ENCODE assay signal across 19 cellular contexts in the genomic region with DNA sequence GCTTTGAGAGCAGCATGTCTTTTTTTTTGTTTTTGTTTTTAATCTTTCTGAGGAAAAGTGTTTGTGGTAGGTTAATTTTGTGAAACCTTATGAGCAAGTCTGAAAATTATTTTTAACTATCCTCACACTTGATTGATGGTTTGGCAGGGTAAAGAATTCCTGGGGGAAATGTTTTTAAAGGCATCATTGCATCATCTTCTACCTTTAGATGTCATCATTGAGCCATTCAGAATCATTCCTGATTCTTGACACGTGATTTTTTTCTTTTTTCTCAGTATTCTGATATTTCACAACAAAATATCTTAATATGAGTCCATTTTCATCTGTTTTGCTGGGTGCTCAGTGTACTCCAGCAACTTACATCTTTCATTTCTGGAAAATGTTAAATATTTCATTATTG. TPM values are rescaled to one million over a fixed set of nuclear protein-coding genes. Genes with fewer than 3 reads are reported as not detected.
A peak's percentile ranks its signal among the peaks of the same experiment; 100 is the strongest.
DNase-seq lines count a peak whose midpoint lies in the region; ATAC-seq and TF ChIP-seq lines count a peak whose summit lies in the region.
"Had no signal": no experiment of that assay in that cellular context is flagged by ENCODE, and none has a peak within 500 bp of the region (broad histone marks: within the 10 kb centered on the region; RNA-seq: fewer than 3 reads in every experiment).

No MANE protein-coding gene starts in this region.

- no peaks in the 10 kb centered on the region for H3K27me3 ChIP-seq in lower lobe of right lung (ENCODE audit: low read depth)
- H3K27me3 ChIP-seq: MG63 had no signal

- intact Hi-C loops in lower lobe of right lung (cut with DNase I): no loop called here

- H3K4me3 ChIP-seq in cardiac fibroblast (replicated peaks in 1 of 2; ENCODE audit: low read depth in 2 of 2, low read length in 2 of 2): no peak overlapping the region
- no peak overlapping the region for H3K4me3 ChIP-seq in lower lobe of right lung
- H3K4me3 ChIP-seq: MG63 had no signal

- no peak overlapping the region for H3K4me3 Mint-ChIP-seq in activated CD4-positive, alpha-beta T cell treated with anti-CD3 and anti-CD28 coated beads, Interleukin-2, amount 10 ng/mL, durations not matched to agents 7 days and 5 days

- POLR2A ChIA-PET in activated CD4-positive, alpha-beta T cell treated with anti-CD3 and anti-CD28 coated beads, Interleukin-2, amount 10 ng/mL, durations not matched to agents 7 days and 5 days (lab: Charles Lee): no interaction called here

- H3K27ac ChIP-seq in lower lobe of right lung: no peak overlapping the region
- H3K27ac ChIP-seq: 22Rv1, KMS-11 had no signal

- H3K9me3 Mint-ChIP-seq in activated CD4-positive, alpha-beta T cell treated with anti-CD3 and anti-CD28 coated beads, Interleukin-2, amount 10 ng/mL, durations not matched to agents 7 days and 5 days: peaks cover 18% of the 10 kb centered on the region

- no peaks in the 10 kb centered on the region for H3K9me3 ChIP-seq in lower lobe of right lung

- H3K36me3 Mint-ChIP-seq in activated CD4-positive, alpha-beta T cell treated with anti-CD3 and anti-CD28 coated beads, Interleukin-2, amount 10 ng/mL, durations not matched to agents 7 days and 5 days (ENCODE audit: low read depth): peaks cover 19% of the 10 kb centered on the region

- H3K27me3 Mint-ChIP-seq in activated CD4-positive, alpha-beta T cell treated with anti-CD3 and anti-CD28 coated beads, Interleukin-2, amount 10 ng/mL, durations not matched to agents 7 days and 5 days: no peaks in the 10 kb centered on the region
- H3K27me3 Mint-ChIP-seq: CD4-positive, CD25-positive, alpha-beta regulatory T cell had no signal

- H3K4me1 Mint-ChIP-seq in activated CD4-positive, alpha-beta T cell treated with anti-CD3 and anti-CD28 coated beads, Interleukin-2, amount 10 ng/mL, durations not matched to agents 7 days and 5 days: peaks cover 2% of the 10 kb centered on the region

- no peaks in the 10 kb centered on the region for H3K36me3 ChIP-seq in lower lobe of right lung
- H3K36me3 ChIP-seq: MG63 had no signal

- CTCF ChIA-PET in activated CD4-positive, alpha-beta T cell treated with anti-CD3 and anti-CD28 coated beads, Interleukin-2, amount 10 ng/mL, durations not matched to agents 7 days and 5 days (lab: Charles Lee): no interaction called here

- no peaks in the 10 kb centered on the region for H3K4me1 ChIP-seq in lower lobe of right lung

- no peak for DNase-seq in activated CD4-positive, alpha-beta T cell treated with anti-CD3 and anti-CD28 coated beads, Interleukin-2, amount 10 ng/mL, durations not matched to agents 7 days and 5 days
- DNase-seq in activated CD4-positive, alpha-beta T cell treated with anti-CD3 and anti-CD28 coated beads, Interleukin-2, amount 50 U/mL, for 1 hour: no peak
- peak; percentile 10 to 23 for DNase-seq in cardiac fibroblast (ENCODE audit: low read depth in 2 of 2)
- DNase-seq in iris pigment epithelial cell (ENCODE audit: low read depth): peak; percentile 17
- no peak for DNase-seq in lower lobe of right lung
- DNase-seq: CD4-positive, CD25-positive, alpha-beta regulatory T cell; COR-L47; DMS 273 treated with DMSO at 0.1 percent for 48 hours; GDM1; GOT3; MG63; NCI-H1092; NCI-H2081 had no signal

- ATAC-seq in HG03097 (IDR thresholded peaks at IDR 0.05; ENCODE audit: low FRiP score, unreplicated experiment) (no peak), lower lobe of right lung (no peak), GM21390 (IDR thresholded peaks at IDR 0.05; ENCODE audit: unreplicated experiment) (no peak)
- ATAC-seq: Right ventricle myocardium inferior had no signal

- no peak for TF ChIP-seq CTCF in cardiac fibroblast (IDR thresholded peaks at IDR 0.05; ENCODE audit: low read depth, low read length)
- TF ChIP-seq CTCF in lower lobe of right lung (IDR thresholded peaks at IDR 0.05): no peak

- peak overlapping the region; percentile 48 for H3K27ac Mint-ChIP-seq in activated CD4-positive, alpha-beta T cell treated with anti-CD3 and anti-CD28 coated beads, Interleukin-2, amount 10 ng/mL, durations not matched to agents 7 days and 5 days
- H3K27ac Mint-ChIP-seq: CD4-positive, CD25-positive, alpha-beta regulatory T cell had no signal

- TF ChIP-seq RAD21 in Ishikawa (IDR thresholded peaks at IDR 0.05; ENCODE audit: low read depth): no peak

- TF ChIP-seq EP300 in Ishikawa (IDR thresholded peaks at IDR 0.05; ENCODE audit: borderline replicate concordance): no peak

TF ChIP-seq in Ishikawa, 13 proteins besides CTCF, POLR2A, EP300 and RAD21:
- TF ChIP-seq CEBPB (IDR thresholded peaks at IDR 0.05) (0 out of 2 replicates have a peak, but pooled peaks have one; percentile 19), ZBTB7A (IDR thresholded peaks at IDR 0.05; ENCODE audit: low read depth) (no peak)

RNA-seq across cellular contexts. Expression of a gene that starts 28.3 kb away (rescaled TPM):
- total RNA-seq in activated CD4-positive, alpha-beta T cell treated with anti-CD3 and anti-CD28 coated beads, Interleukin-2, amount 10 ng/mL, durations not matched to agents 7 days and 5 days: 10 to 100 TPM; 16.1 to 20.2 TPM
- total RNA-seq in lower lobe of right lung: 9.8 TPM

Comparison
In these comparisons a context has a peak if more than half of its experiments do, and no peak if none do; other contexts are left out.
1. DNase-seq: peak in cardiac fibroblast (2 of 2) and iris pigment epithelial cell (single experiment); none in activated CD4-positive, alpha-beta T cell treated with anti-CD3 and anti-CD28 coated beads, Interleukin-2, amount 10 ng/mL, durations not matched to agents 7 days and 5 days (single experiment), activated CD4-positive, alpha-beta T cell treated with anti-CD3 and anti-CD28 coated beads, Interleukin-2, amount 50 U/mL, for 1 hour (single experiment) and lower lobe of right lung (single experiment).